8 cellular contexts compared by ENCODE assay signal in genomic region chr1:110916669-110917306, GRCh38. TPM values are rescaled to one million over a fixed set of nuclear protein-coding genes. Genes with fewer than 3 reads are reported as not detected.
A peak's percentile ranks its signal among the peaks of the same experiment; 100 is the strongest.
DNase-seq lines count a peak whose midpoint lies in the region; ATAC-seq and TF ChIP-seq lines count a peak whose summit lies in the region.

No MANE protein-coding gene starts in this region.

- ATAC-seq in DND-41 (ENCODE audit: insufficient read depth, low read depth) (peak; percentile 96), GM21619 (IDR thresholded peaks at IDR 0.05; ENCODE audit: unreplicated experiment) (peak; percentile 70), HG03159 (IDR thresholded peaks at IDR 0.05; ENCODE audit: unreplicated experiment) (no peak)

- peak overlapping the region in 1 of 2 experiments; percentile 22; a peak in 2 of 4 replicates for H3K4me3 ChIP-seq in DND-41 (ENCODE audit: low read depth in 1 of 2, low read length in 2 of 2)

- H3K27me3 ChIP-seq in DND-41 (ENCODE audit: insufficient read depth, low read length, poor library complexity), result no peaks in the 10 kb centered on the region

- H4K20me1 ChIP-seq in DND-41 (ENCODE audit: insufficient read depth, low read length), result no peaks in the 10 kb centered on the region

- DNase-seq in DND-41 (peak; percentile 65), NOMO-1 treated with dmso at 0.1 percent for 144 hours (lab: John Stamatoyannopoulos, UW; ENCODE audit: unreplicated experiment) (peak; percentile 20), dermis blood vessel endothelial cell (peak; percentile 11), NCI-H524 treated with DMSO at 0.1 percent for 48 hours (lab: John Stamatoyannopoulos, UW) (no peak), NCI-H2107 treated with DMSO at 0.1 percent for 48 hours (lab: John Stamatoyannopoulos, UW; ENCODE audit: unreplicated experiment) (no peak), HEK293T (ENCODE audit: extremely low spot score) (no peak)

- H2AFZ ChIP-seq in DND-41 (ENCODE audit: low read depth, low read length), result peak overlapping the region; percentile 58

- H3K36me3 ChIP-seq in DND-41 (ENCODE audit: insufficient read depth, low read length), result no peaks in the 10 kb centered on the region

- H3K9ac ChIP-seq in DND-41 (ENCODE audit: low read depth, low read length), result peak overlapping the region; percentile 23

- TF ChIP-seq CTCF in DND-41 (IDR thresholded peaks at IDR 0.05; ENCODE audit: borderline replicate concordance, extremely low read depth, low read length, poor library complexity, severe bottlenecking), result no peak

- H3K79me2 ChIP-seq in DND-41 (ENCODE audit: insufficient read depth, low read length), result no peaks in the 10 kb centered on the region

- no peaks in the 10 kb centered on the region for H3K9me3 ChIP-seq in DND-41 (ENCODE audit: insufficient read depth, low read length, severe bottlenecking)

- peak overlapping the region; percentile 59 for H3K4me2 ChIP-seq in DND-41 (ENCODE audit: insufficient read depth, low read length)

- POLR2A ChIA-PET in HEK293T (lab: Yijun Ruan, JAX), result no interaction called here

- peak overlapping the region; percentile 62 for H3K27ac ChIP-seq in DND-41 (ENCODE audit: low read length)

- CTCF ChIA-PET in HEK293T (lab: Yijun Ruan, JAX), result no interaction called here

- peaks cover 18% of the 10 kb centered on the region for H3K4me1 ChIP-seq in DND-41 (ENCODE audit: insufficient read depth, low read length)

TF ChIP-seq in HEK293T, 16 proteins besides CTCF, POLR2A, EP300 and RAD21:
- TF ChIP-seq LEF1 (IDR thresholded peaks at IDR 0.05; ENCODE audit: borderline replicate concordance) (no peak), ARNT (IDR thresholded peaks at IDR 0.05) (no peak), SP1 (IDR thresholded peaks at IDR 0.05) (no peak), ELF4 (IDR thresholded peaks at IDR 0.05) (no peak), FOXK2 (IDR thresholded peaks at IDR 0.05) (no peak), SUZ12 (IDR thresholded peaks at IDR 0.05) (no peak), NFRKB (IDR thresholded peaks at IDR 0.05) (no peak), CTBP1 (IDR thresholded peaks at IDR 0.05; ENCODE audit: borderline replicate concordance) (no peak), FOXA1 (IDR thresholded peaks at IDR 0.05) (no peak), TARDBP (IDR thresholded peaks at IDR 0.05) (no peak), FOXM1 (IDR thresholded peaks at IDR 0.05; ENCODE audit: borderline replicate concordance) (no peak), L3MBTL2 (conservative IDR thresholded peaks at IDR 0.05) (no peak), HDGF (IDR thresholded peaks at IDR 0.05; ENCODE audit: borderline replicate concordance) (no peak), BHLHE40 (IDR thresholded peaks at IDR 0.05; ENCODE audit: borderline replicate concordance) (no peak), ZNF384 (IDR thresholded peaks at IDR 0.05) (no peak), PKNOX1 (IDR thresholded peaks at IDR 0.05) (no peak)

RNA-seq across cellular contexts. Expression of gene CD53, which starts 43.8 kb away (rescaled TPM):
- total RNA-seq in dermis blood vessel endothelial cell, result not detected in 2 replicates

RNA-seq across cellular contexts. Expression of gene LRIF1, which starts 46.9 kb away (rescaled TPM):
- total RNA-seq in dermis blood vessel endothelial cell, result 9.5 and 13.8 TPM in 2 replicates

Comparison
In these comparisons a context has a peak if more than half of its experiments do, and no peak if none do; other contexts are left out.
1. DNase-seq: peak in DND-41 (single experiment), NOMO-1 treated with dmso at 0.1 percent for 144 hours (single experiment) and dermis blood vessel endothelial cell (single experiment); none in NCI-H524 treated with DMSO at 0.1 percent for 48 hours (single experiment), NCI-H2107 treated with DMSO at 0.1 percent for 48 hours (single experiment) and HEK293T (single experiment).